ENCODE assay signal across 10 cellular contexts in the genomic region with DNA sequence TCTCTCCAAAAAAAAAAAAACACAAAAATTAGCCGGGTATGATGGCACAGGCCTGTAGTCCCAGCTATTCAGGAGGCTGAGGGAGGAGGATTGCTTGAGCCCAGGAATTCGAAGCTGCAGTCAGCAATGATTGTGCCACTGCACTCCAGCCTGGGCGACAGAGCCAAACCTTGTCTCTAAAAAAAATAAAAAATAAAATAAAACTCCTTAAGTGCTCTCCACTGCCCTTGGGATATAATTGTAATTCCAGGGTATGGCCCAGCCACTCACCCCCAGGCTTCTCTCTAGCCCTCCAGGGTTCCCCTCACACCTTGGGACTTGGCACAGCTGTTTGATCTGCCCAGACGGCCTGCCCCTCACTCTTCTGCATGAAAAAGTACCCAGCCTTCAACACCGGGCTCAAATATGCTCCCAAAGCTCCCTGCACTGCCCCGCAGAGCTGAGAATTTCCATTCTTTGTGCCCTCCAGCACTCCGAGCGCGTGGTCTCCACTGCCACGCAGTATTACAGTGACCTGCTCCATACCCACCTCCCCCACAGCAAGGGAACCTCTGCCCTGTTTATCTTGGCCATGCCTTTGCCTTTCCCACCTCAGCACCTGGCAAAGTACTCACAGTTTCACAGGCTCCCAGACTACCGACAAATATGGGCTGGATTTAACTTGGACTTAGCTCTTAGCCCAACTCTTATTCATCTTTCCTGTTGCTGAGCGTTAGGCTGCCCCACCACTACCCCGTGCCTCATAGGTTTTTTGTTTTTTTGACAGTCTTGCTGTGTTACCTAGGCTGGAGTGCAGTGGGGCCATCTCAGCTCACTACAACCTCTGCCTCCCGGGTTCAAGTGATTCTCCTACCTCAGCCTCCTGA. TPM values are rescaled to one million over a fixed set of nuclear protein-coding genes. Genes with fewer than 3 reads are reported as not detected.
A peak's percentile ranks its signal among the peaks of the same experiment; 100 is the strongest.
DNase-seq lines count a peak whose midpoint lies in the region; ATAC-seq and TF ChIP-seq lines count a peak whose summit lies in the region.
"Had no signal": no experiment of that assay in that cellular context is flagged by ENCODE, and none has a peak within 500 bp of the region (broad histone marks: within the 10 kb centered on the region; RNA-seq: fewer than 3 reads in every experiment).

No MANE protein-coding gene starts in this region.

- no peaks in the 10 kb centered on the region for H3K27me3 Mint-ChIP-seq in activated T-cell treated with anti-CD3 and anti-CD28 coated beads, Interleukin-2, amount 50 U/mL, for 24 hours

- TF ChIP-seq CTCF in liver (IDR thresholded peaks at IDR 0.05; ENCODE audit: low read depth, low read length, missing input control) (no peak), tibial artery (IDR thresholded peaks at IDR 0.05) (no peak)

- TF ChIP-seq RAD21 in liver (IDR thresholded peaks at IDR 0.05), result peak; percentile 53 to 70

- H3K36me3 Mint-ChIP-seq in activated T-cell treated with anti-CD3 and anti-CD28 coated beads, Interleukin-2, amount 50 U/mL, for 24 hours (ENCODE audit: low read depth), result no peaks in the 10 kb centered on the region

- no peak overlapping the region for H3K27ac Mint-ChIP-seq in activated T-cell treated with anti-CD3 and anti-CD28 coated beads, Interleukin-2, amount 50 U/mL, for 24 hours

- H3K27ac ChIP-seq in liver (ENCODE audit: low read depth in 1 of 2, low read length in 2 of 2) (peak overlapping the region; percentile 89 to 92), tibial artery (peak overlapping the region; percentile 98 to 100)

- ATAC-seq in HG02970 (IDR thresholded peaks at IDR 0.05; ENCODE audit: low FRiP score, unreplicated experiment), result no peak

- H3K36me3 ChIP-seq in liver (ENCODE audit: control insufficient read depth in 4 of 4, insufficient read depth in 3 of 4, low read depth in 1 of 4, low read length in 3 of 4) (no peaks in the 10 kb centered on the region), tibial artery (no peaks in the 10 kb centered on the region)

- H3K4me1 ChIP-seq in liver (ENCODE audit: control insufficient read depth in 4 of 4, insufficient read depth in 4 of 4, low read length in 3 of 4) (peaks cover 29 to 80% (median 53%) of the 10 kb centered on the region in 4 donors), tibial artery (peaks cover 6 to 87% (median 67%) of the 10 kb centered on the region in 4 donors)

- H3K4me1 Mint-ChIP-seq in activated T-cell treated with anti-CD3 and anti-CD28 coated beads, Interleukin-2, amount 50 U/mL, for 24 hours (ENCODE audit: low read depth), result peaks cover 32% of the 10 kb centered on the region

- 37% methylated on average over 14 of the region's 14 CpGs for WGBS in liver

- intact Hi-C loops in tibial artery (cut with DNase I; ENCODE audit: low total_unique reads), result loop anchor here (5.0 kb wide), 1 partner anchor 132 kb away; no protein-coding TSS in a partner anchor

- H3K4me3 ChIP-seq in liver (ENCODE audit: low read depth in 1 of 3, low read length in 3 of 3) (peak overlapping the region; percentile 54 to 80 (median 73)), tibial artery (no peak overlapping the region)

- H3K27me3 ChIP-seq in liver (ENCODE audit: control insufficient read depth in 4 of 4, insufficient read depth in 4 of 4, low read length in 3 of 4) (no peaks in the 10 kb centered on the region), tibial artery (no peaks in the 10 kb centered on the region)

- H3K9me3 Mint-ChIP-seq in activated T-cell treated with anti-CD3 and anti-CD28 coated beads, Interleukin-2, amount 50 U/mL, for 24 hours, result no peaks in the 10 kb centered on the region

- no peak overlapping the region for H3K4me3 Mint-ChIP-seq in activated T-cell treated with anti-CD3 and anti-CD28 coated beads, Interleukin-2, amount 50 U/mL, for 24 hours

- peak overlapping the region; percentile 83 to 96 for H3K9ac ChIP-seq in liver (ENCODE audit: low read depth in 1 of 2, low read length in 2 of 2)
- H3K9ac ChIP-seq: SK-N-SH had no signal

- H3K9me3 ChIP-seq in liver (ENCODE audit: control insufficient read depth in 4 of 4, low read length in 3 of 4), result no peaks in the 10 kb centered on the region
- no peaks in the 10 kb centered on the region for H3K9me3 ChIP-seq in tibial artery
- H3K9me3 ChIP-seq: SK-N-SH had no signal

- DNase-seq in activated T-cell treated with anti-CD3 and anti-CD28 coated beads, Interleukin-2, amount 50 U/mL, for 24 hours, result peak; percentile 15
- no peak for DNase-seq in activated T-cell treated with anti-CD3 and anti-CD28 coated beads, Interleukin-2, amount 50 U/mL, for 48 hours
- DNase-seq in astrocyte of the hippocampus (ENCODE audit: low read depth, low spot score), result peak; percentile 66
- DNase-seq in tibial artery, result peak in 1 of 2 donors; percentile 81
- DNase-seq in mucosa of gallbladder (ENCODE audit: low spot score), result no peak
- DNase-seq in DMS 273 (lab: John Stamatoyannopoulos, UW; ENCODE audit: unreplicated experiment), result no peak
- DNase-seq: NCI-H187 treated with DMSO at 0.1 percent for 48 hours, SK-N-SH had no signal

TF ChIP-seq in liver, 16 proteins besides CTCF, POLR2A, EP300 and RAD21:
- TF ChIP-seq FOXA2 (IDR thresholded peaks at IDR 0.05), result peak; percentile 98
- peak; percentile 87 to 94 for TF ChIP-seq RXRA (IDR thresholded peaks at IDR 0.05)
- TF ChIP-seq ATF3 (IDR thresholded peaks at IDR 0.05), result peak; percentile 52
- TF ChIP-seq NR2F2 (IDR thresholded peaks at IDR 0.05), result no peak
- TF ChIP-seq HNF4G (IDR thresholded peaks at IDR 0.05), result peak; percentile 90
- TF ChIP-seq EGR1 (IDR thresholded peaks at IDR 0.05; ENCODE audit: low read depth in 2 of 2), result peak; percentile 32 to 79
- TF ChIP-seq JUND (IDR thresholded peaks at IDR 0.05), result peak in 1 of 2 donors; percentile 67
- TF ChIP-seq YY1 (IDR thresholded peaks at IDR 0.05), result peak; percentile 93
- peak; percentile 98 for TF ChIP-seq FOXA1 (IDR thresholded peaks at IDR 0.05)
- peak; percentile 90 for TF ChIP-seq TAF1 (conservative IDR thresholded peaks at IDR 0.05)
- TF ChIP-seq, protein P1, sequence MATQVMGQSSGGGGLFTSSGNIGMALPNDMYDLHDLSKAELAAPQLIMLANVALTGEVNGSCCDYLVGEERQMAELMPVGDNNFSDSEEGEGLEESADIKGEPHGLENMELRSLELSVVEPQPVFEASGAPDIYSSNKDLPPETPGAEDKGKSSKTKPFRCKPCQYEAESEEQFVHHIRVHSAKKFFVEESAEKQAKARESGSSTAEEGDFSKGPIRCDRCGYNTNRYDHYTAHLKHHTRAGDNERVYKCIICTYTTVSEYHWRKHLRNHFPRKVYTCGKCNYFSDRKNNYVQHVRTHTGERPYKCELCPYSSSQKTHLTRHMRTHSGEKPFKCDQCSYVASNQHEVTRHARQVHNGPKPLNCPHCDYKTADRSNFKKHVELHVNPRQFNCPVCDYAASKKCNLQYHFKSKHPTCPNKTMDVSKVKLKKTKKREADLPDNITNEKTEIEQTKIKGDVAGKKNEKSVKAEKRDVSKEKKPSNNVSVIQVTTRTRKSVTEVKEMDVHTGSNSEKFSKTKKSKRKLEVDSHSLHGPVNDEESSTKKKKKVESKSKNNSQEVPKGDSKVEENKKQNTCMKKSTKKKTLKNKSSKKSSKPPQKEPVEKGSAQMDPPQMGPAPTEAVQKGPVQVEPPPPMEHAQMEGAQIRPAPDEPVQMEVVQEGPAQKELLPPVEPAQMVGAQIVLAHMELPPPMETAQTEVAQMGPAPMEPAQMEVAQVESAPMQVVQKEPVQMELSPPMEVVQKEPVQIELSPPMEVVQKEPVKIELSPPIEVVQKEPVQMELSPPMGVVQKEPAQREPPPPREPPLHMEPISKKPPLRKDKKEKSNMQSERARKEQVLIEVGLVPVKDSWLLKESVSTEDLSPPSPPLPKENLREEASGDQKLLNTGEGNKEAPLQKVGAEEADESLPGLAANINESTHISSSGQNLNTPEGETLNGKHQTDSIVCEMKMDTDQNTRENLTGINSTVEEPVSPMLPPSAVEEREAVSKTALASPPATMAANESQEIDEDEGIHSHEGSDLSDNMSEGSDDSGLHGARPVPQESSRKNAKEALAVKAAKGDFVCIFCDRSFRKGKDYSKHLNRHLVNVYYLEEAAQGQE (IDR thresholded peaks at IDR 0.05), result peak; percentile 87
- TF ChIP-seq ZBTB33 (IDR thresholded peaks at IDR 0.05), result peak; percentile 85
- peak in 1 of 2 donors; percentile 42 for TF ChIP-seq GABPA (IDR thresholded peaks at IDR 0.05 in 1 of 2, conservative IDR thresholded peaks at IDR 0.05 in 1 of 2)
- TF ChIP-seq MAX (IDR thresholded peaks at IDR 0.05), result peak; percentile 94
- TF ChIP-seq SP1 (IDR thresholded peaks at IDR 0.05), result peak; percentile 98
- TF ChIP-seq HNF4A (conservative IDR thresholded peaks at IDR 0.05), result peak; percentile 93 to 96

RNA-seq across cellular contexts. Expression of gene FTH1, which starts 7.6 kb away (rescaled TPM):
- total RNA-seq in liver (100 to 1,000 TPM; 592 to 949 TPM), mucosa of gallbladder (2,359 TPM)
- 1,000 to 10,000 TPM; 3,401 to 4,630 TPM for polyA plus RNA-seq in liver

RNA-seq across cellular contexts. Expression of gene BEST1, which starts 24.8 kb away (rescaled TPM):
- total RNA-seq in liver (1 to 10 TPM; 1.3 to 1.6 TPM), mucosa of gallbladder (2.8 TPM)
- under 1 TPM; 0.22 to 0.85 TPM for polyA plus RNA-seq in liver

RNA-seq across cellular contexts. Expression of gene RAB3IL1, which starts 57.6 kb away (rescaled TPM):
- total RNA-seq in liver (10 to 100 TPM in 1 of 2 donors, 1 to 10 TPM in 1; 5.0 to 41.6 TPM), mucosa of gallbladder (12.1 TPM)
- 1 to 10 TPM; 2.1 to 5.8 TPM for polyA plus RNA-seq in liver

Comparison
In these comparisons a context has a peak if more than half of its experiments do, and no peak if none do; other contexts are left out.
1. DNase-seq: peak in activated T-cell treated with anti-CD3 and anti-CD28 coated beads, Interleukin-2, amount 50 U/mL, for 24 hours (single experiment) and astrocyte of the hippocampus (single experiment); none in activated T-cell treated with anti-CD3 and anti-CD28 coated beads, Interleukin-2, amount 50 U/mL, for 48 hours (0 of 2), mucosa of gallbladder (single experiment) and DMS 273 (single experiment).
2. H3K4me3 ChIP-seq: peak in liver (3 of 3); none in tibial artery (0 of 2).